ENCODE assay signal across 12 cellular contexts in the genomic region with DNA sequence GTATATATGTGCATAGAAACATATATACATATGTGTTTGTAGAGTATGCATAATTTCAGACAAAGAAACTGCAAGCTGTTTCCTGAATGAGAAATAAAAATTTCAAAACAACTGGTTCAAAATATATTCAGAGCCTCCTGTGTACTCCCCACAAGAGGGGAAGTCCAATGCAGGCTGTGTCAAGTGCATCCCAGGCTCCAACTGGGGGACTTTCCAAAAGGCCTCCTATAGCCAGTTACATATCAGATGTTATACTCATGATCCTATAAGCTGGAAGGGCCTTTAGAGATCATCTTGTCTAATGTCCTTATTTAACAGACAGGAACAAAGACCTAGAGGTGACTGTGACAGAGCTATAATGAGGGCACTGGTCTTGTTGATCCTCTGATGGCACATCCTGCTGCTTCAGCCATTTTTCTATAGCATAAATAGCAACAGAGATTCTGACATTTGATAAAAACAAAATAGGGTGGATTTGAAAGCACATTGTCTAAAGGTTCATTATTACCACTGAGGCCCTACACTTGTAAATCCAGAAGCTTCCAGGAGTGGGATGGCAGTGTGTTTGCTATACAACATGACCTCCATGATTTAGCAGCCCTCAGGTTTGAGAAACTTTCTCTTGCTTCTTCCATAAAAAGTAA. TPM values are rescaled to one million over a fixed set of nuclear protein-coding genes. Genes with fewer than 3 reads are reported as not detected.
DNase-seq lines count a peak whose midpoint lies in the region; ATAC-seq and TF ChIP-seq lines count a peak whose summit lies in the region.
"Had no signal": no experiment of that assay in that cellular context is flagged by ENCODE, and none has a peak within 500 bp of the region (broad histone marks: within the 10 kb centered on the region; RNA-seq: fewer than 3 reads in every experiment).

No MANE protein-coding gene starts in this region.

- H3K27ac Mint-ChIP-seq in naive thymus-derived CD4-positive, alpha-beta T cell, result peak overlapping the region in 1 of 9 donors; percentile 60
- H3K27ac Mint-ChIP-seq: HFFc6 had no signal

- H3K4me1 Mint-ChIP-seq in naive thymus-derived CD4-positive, alpha-beta T cell, result peaks cover 13 to 50% (median 29%) of the 10 kb centered on the region in 7 donors

- CTCF ChIA-PET in naive thymus-derived CD4-positive, alpha-beta T cell (lab: Charles Lee), result no interaction called here

- no peaks in the 10 kb centered on the region for H3K27me3 ChIP-seq in naive thymus-derived CD4-positive, alpha-beta T cell (ENCODE audit: control insufficient read depth in 2 of 2, insufficient read depth in 2 of 2, low read length in 2 of 2)
- no peaks in the 10 kb centered on the region for H3K27me3 ChIP-seq in brain microvascular endothelial cell (replicated peaks)

- no peak for DNase-seq in naive thymus-derived CD4-positive, alpha-beta T cell
- DNase-seq in Right ventricle myocardium superior, result no peak
- no peak for DNase-seq in brain microvascular endothelial cell
- no peak for DNase-seq in AG20443 (ENCODE audit: low spot score)
- DNase-seq in G401 (ENCODE audit: low spot score), result no peak
- DNase-seq: activated CD4-positive, alpha-beta T cell treated with anti-CD3 and anti-CD28 coated beads for 48 hours; HFFc6; left ventricle myocardium superior; NCI-H146 had no signal

- no peak overlapping the region for H3K4me3 Mint-ChIP-seq in naive thymus-derived CD4-positive, alpha-beta T cell
- H3K4me3 Mint-ChIP-seq: HFFc6 had no signal

- no peak overlapping the region for H3K27ac ChIP-seq in naive thymus-derived CD4-positive, alpha-beta T cell (ENCODE audit: low read depth, low read length)
- no peak overlapping the region for H3K27ac ChIP-seq in brain microvascular endothelial cell

- in situ Hi-C loops in brain microvascular endothelial cell (cut with HindIII; ENCODE audit: low pct_ligation_motif_present, low sequenced_read_pairs), result no loop called here
- in situ Hi-C loops in G401 (cut with HindIII; ENCODE audit: low sequenced_read_pairs), result no loop called here

- TF ChIP-seq CTCF in brain microvascular endothelial cell (IDR thresholded peaks at IDR 0.05; ENCODE audit: low read depth, low read length, missing control alignments), result no peak

- H3K4me3 ChIP-seq in naive thymus-derived CD4-positive, alpha-beta T cell (ENCODE audit: low read length), result no peak overlapping the region
- H3K4me3 ChIP-seq in brain microvascular endothelial cell (ENCODE audit: low read depth, low read length), result no peak overlapping the region

- H3K4me1 ChIP-seq in naive thymus-derived CD4-positive, alpha-beta T cell (ENCODE audit: control insufficient read depth in 2 of 2, insufficient read depth in 2 of 2, low read length in 2 of 2), result no peaks in the 10 kb centered on the region

- H3K9me3 Mint-ChIP-seq in naive thymus-derived CD4-positive, alpha-beta T cell, result no peaks in the 10 kb centered on the region
- H3K9me3 Mint-ChIP-seq: HFFc6 had no signal

- ATAC-seq in GM18873 (IDR thresholded peaks at IDR 0.05; ENCODE audit: low FRiP score, unreplicated experiment), result peak; percentile 35
- peak; percentile 55 for ATAC-seq in GM21723 (IDR thresholded peaks at IDR 0.05; ENCODE audit: unreplicated experiment)
- peak; percentile 39 for ATAC-seq in HG03457 (IDR thresholded peaks at IDR 0.05; ENCODE audit: unreplicated experiment)
- peak; percentile 84 for ATAC-seq in naive thymus-derived CD4-positive, alpha-beta T cell
- ATAC-seq in Right ventricle myocardium superior (ENCODE audit: poor library complexity), result no peak
- ATAC-seq: left ventricle myocardium superior had no signal

- no peaks in the 10 kb centered on the region for H3K27me3 Mint-ChIP-seq in naive thymus-derived CD4-positive, alpha-beta T cell

- POLR2A ChIA-PET in naive thymus-derived CD4-positive, alpha-beta T cell (lab: Charles Lee), result no interaction called here

- intact Hi-C loops in naive thymus-derived CD4-positive, alpha-beta T cell (cut with micrococcal nuclease), result loop anchor here in 1 of 2 donors (2.0 kb wide), 1 partner anchor 14 kb away; a partner anchor contains a TSS
- intact Hi-C loops in Right ventricle myocardium superior (cut with DNase I), result no loop called here

- H3K9me3 ChIP-seq in naive thymus-derived CD4-positive, alpha-beta T cell (ENCODE audit: control insufficient read depth in 2 of 3, low read length in 3 of 3), result no peaks in the 10 kb centered on the region

- H3K36me3 Mint-ChIP-seq in naive thymus-derived CD4-positive, alpha-beta T cell, result peaks cover 10 to 49% (median 31%) of the 10 kb centered on the region in 5 donors

- H3K36me3 ChIP-seq in naive thymus-derived CD4-positive, alpha-beta T cell (ENCODE audit: control insufficient read depth in 2 of 3, insufficient read depth in 3 of 3, low read length in 3 of 3), result peaks cover 0 to 35% (median 6%) of the 10 kb centered on the region in 3 experiments
- no peaks in the 10 kb centered on the region for H3K36me3 ChIP-seq in brain microvascular endothelial cell (replicated peaks)

RNA-seq across cellular contexts. Expression of a gene that starts 13.5 kb away (rescaled TPM):
- total RNA-seq in naive thymus-derived CD4-positive, alpha-beta T cell, result 10 to 100 TPM; 18.6 to 36.5 (median 34.8) TPM
- polyA plus RNA-seq in naive thymus-derived CD4-positive, alpha-beta T cell, result 10 to 100 TPM; 47.1 to 59.6 TPM
- total RNA-seq in Right ventricle myocardium superior, result 0.75 TPM
- total RNA-seq in G401 (2014; rRNA removed; shearing (Covaris generic)), result not detected in 2 replicates
- total RNA-seq: HFFc6 had no signal

Comparison
In these comparisons a context has a peak if more than half of its experiments do, and no peak if none do; other contexts are left out.
1. RNA of a gene that starts 13.5 kb away (total RNA-seq): 18.6 to 36.5 TPM in naive thymus-derived CD4-positive, alpha-beta T cell; 0.75 TPM in Right ventricle myocardium superior (single experiment) and not detected in G401; every median in the first group is over 10 times any median in the second.